21 cellular contexts compared by ENCODE assay signal in genomic region chrX:136112781-136113180, GRCh38. TPM values are rescaled to one million over a fixed set of nuclear protein-coding genes. Genes with fewer than 3 reads are reported as not detected.
DNase-seq lines count a peak whose midpoint lies in the region; ATAC-seq and TF ChIP-seq lines count a peak whose summit lies in the region.
"Had no signal": no experiment of that assay in that cellular context is flagged by ENCODE, and none has a peak within 500 bp of the region (broad histone marks: within the 10 kb centered on the region; RNA-seq: fewer than 3 reads in every experiment).

No MANE protein-coding gene starts in this region.

- H3K36me3 ChIP-seq in esophagus muscularis mucosa: no peaks in the 10 kb centered on the region
- H3K36me3 ChIP-seq in gastroesophageal sphincter: no peaks in the 10 kb centered on the region
- H3K36me3 ChIP-seq in stomach: no peaks in the 10 kb centered on the region
- no peaks in the 10 kb centered on the region for H3K36me3 ChIP-seq in right lobe of liver
- H3K36me3 ChIP-seq: SJCRH30 had no signal

- no peak for TF ChIP-seq CTCF in esophagus muscularis mucosa (IDR thresholded peaks at IDR 0.05)
- no peak for TF ChIP-seq CTCF in gastroesophageal sphincter (IDR thresholded peaks at IDR 0.05)
- TF ChIP-seq CTCF in stomach (IDR thresholded peaks at IDR 0.05): no peak
- no peak for TF ChIP-seq CTCF in right lobe of liver (IDR thresholded peaks at IDR 0.05)

- peak; percentile 6 for DNase-seq in GM03348 (ENCODE audit: low spot score)
- no peak for DNase-seq in esophagus muscularis mucosa (ENCODE audit: extremely low spot score)
- no peak for DNase-seq in stomach
- no peak for DNase-seq in KBM-7
- DNase-seq in right lobe of liver: no peak
- DNase-seq: DMS53; EL; MV-4-11; NCI-H1105 treated with DMSO at 0.1 percent for 48 hours; NCI-H1694; NCI-H2081; NCI-H2171; NCI-H345; NCI-H524; NCI-H774; NK-92 treated with Interleukin-12 subunit alpha and Interleukin-12 subunit beta, amount 100 ng/mL, for 24 hours; SJCRH30 had no signal

- no peak for TF ChIP-seq POLR2A in esophagus muscularis mucosa (IDR thresholded peaks at IDR 0.05; ENCODE audit: low read depth)
- no peak for TF ChIP-seq POLR2A in gastroesophageal sphincter (IDR thresholded peaks at IDR 0.05)
- no peak for TF ChIP-seq POLR2A in stomach (IDR thresholded peaks at IDR 0.05)
- TF ChIP-seq POLR2A in right lobe of liver (IDR thresholded peaks at IDR 0.05): no peak

- ATAC-seq in gastroesophageal sphincter (peak; percentile 52), GM21528 (IDR thresholded peaks at IDR 0.05; ENCODE audit: low FRiP score, unreplicated experiment) (no peak), right lobe of liver (no peak), HG03095 (IDR thresholded peaks at IDR 0.05; ENCODE audit: unreplicated experiment) (no peak)
- ATAC-seq: HCT116 had no signal

- H3K27ac ChIP-seq in esophagus muscularis mucosa (replicated peaks in 1 of 4) (peak overlapping the region in 3 of 4 donors; percentile 30 to 47 (median 37)), gastroesophageal sphincter (peak overlapping the region in 2 of 4 donors; percentile 35 to 48), stomach (peak overlapping the region in 3 of 5 donors; percentile 25 to 63 (median 54)), right lobe of liver (no peak overlapping the region)
- H3K27ac ChIP-seq: SJCRH30 had no signal

- no peaks in the 10 kb centered on the region for H3K9me3 ChIP-seq in esophagus muscularis mucosa
- no peaks in the 10 kb centered on the region for H3K9me3 ChIP-seq in gastroesophageal sphincter
- H3K9me3 ChIP-seq in stomach: no peaks in the 10 kb centered on the region
- no peaks in the 10 kb centered on the region for H3K9me3 ChIP-seq in right lobe of liver
- H3K9me3 ChIP-seq: SJCRH30 had no signal

- TF ChIP-seq EP300 in esophagus muscularis mucosa (IDR thresholded peaks at IDR 0.05) (no peak), gastroesophageal sphincter (IDR thresholded peaks at IDR 0.05) (no peak), stomach (IDR thresholded peaks at IDR 0.05) (no peak)

- intact Hi-C loops in esophagus muscularis mucosa (cut with DNase I) (no loop called here), stomach (cut with DNase I; ENCODE audit: low total_unique reads) (no loop called here), right lobe of liver (cut with DNase I) (no loop called here)

- no peaks in the 10 kb centered on the region for H3K27me3 ChIP-seq in esophagus muscularis mucosa
- H3K27me3 ChIP-seq in gastroesophageal sphincter: no peaks in the 10 kb centered on the region
- H3K27me3 ChIP-seq in stomach: no peaks in the 10 kb centered on the region
- no peaks in the 10 kb centered on the region for H3K27me3 ChIP-seq in right lobe of liver
- H3K27me3 ChIP-seq: SJCRH30 had no signal

- peaks cover 0 to 27% (median 19%) of the 10 kb centered on the region in 4 donors for H3K4me1 ChIP-seq in esophagus muscularis mucosa
- H3K4me1 ChIP-seq in gastroesophageal sphincter: peaks cover 0 to 21% (median 0%) of the 10 kb centered on the region in 3 donors
- no peaks in the 10 kb centered on the region for H3K4me1 ChIP-seq in stomach
- H3K4me1 ChIP-seq in right lobe of liver: no peaks in the 10 kb centered on the region
- H3K4me1 ChIP-seq: SJCRH30 had no signal

- no peak overlapping the region for H3K4me3 ChIP-seq in esophagus muscularis mucosa
- no peak overlapping the region for H3K4me3 ChIP-seq in gastroesophageal sphincter
- H3K4me3 ChIP-seq in stomach: no peak overlapping the region
- H3K4me3 ChIP-seq in right lobe of liver: no peak overlapping the region
- H3K4me3 ChIP-seq: SJCRH30 had no signal

- in situ Hi-C loops in KBM-7 (cut with MboI; ENCODE audit: low pct_unique_long_range_greater_than_20kb, low sequenced_read_pairs): no loop called here

RNA-seq across cellular contexts. Expression of gene FHL1, which starts 34.6 kb away (rescaled TPM):
- total RNA-seq in esophagus muscularis mucosa: 1,000 to 10,000 TPM; 2,189 to 3,092 (median 2,823) TPM
- 1,000 to 10,000 TPM; 2,495 to 4,363 (median 3,004) TPM for total RNA-seq in gastroesophageal sphincter
- 1,000 to 10,000 TPM in 1 of 5 donors, 100 to 1,000 TPM in 4; 101 to 1,286 (median 650) TPM for total RNA-seq in stomach
- 100 to 1,000 TPM; 147 to 325 (median 211) TPM for polyA plus RNA-seq in stomach
- total RNA-seq in right lobe of liver: 10 to 100 TPM in 5 of 6 experiments, 1 to 10 TPM in 1; 8.0 to 27.6 (median 18.5) TPM

Comparison
In these comparisons a context has a peak if more than half of its experiments do, and no peak if none do; other contexts are left out.
1. H3K27ac ChIP-seq: peak in esophagus muscularis mucosa (3 of 4) and stomach (3 of 5); none in right lobe of liver (0 of 3).